1 cellular context compared by ENCODE assay signal in the genomic region with DNA sequence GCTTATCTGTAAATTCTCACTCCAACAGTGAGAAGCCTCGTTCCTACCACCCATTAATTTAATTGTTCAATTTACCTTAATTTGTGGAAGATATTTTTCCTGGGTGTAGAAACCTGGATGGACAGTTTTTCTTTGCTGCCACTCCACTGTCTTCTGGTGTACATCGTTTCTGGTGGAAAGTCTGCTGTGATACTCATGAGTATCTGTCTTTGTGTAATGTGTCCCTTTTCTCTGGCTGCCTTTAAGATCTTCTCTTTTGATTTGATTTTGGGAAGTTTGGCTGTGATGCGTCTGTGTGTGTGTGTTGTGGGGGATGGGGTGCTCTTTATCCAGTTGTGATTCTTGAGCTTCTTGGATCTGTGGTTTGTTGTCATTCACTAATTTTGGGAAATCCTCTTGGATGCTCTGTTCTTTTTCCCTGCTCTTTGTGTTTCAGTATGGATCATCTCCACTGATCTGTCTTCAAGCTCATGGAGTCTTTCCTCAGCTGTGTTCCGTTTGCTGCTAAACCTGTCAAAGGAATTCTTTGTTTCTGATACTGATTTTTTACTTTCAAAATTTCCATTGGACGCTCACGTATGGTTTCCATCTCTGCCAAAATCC.
TF ChIP-seq lines count a peak whose summit lies in the region.

No MANE protein-coding gene starts in this region.

TF ChIP-seq in K562, 482 proteins besides CTCF, POLR2A, EP300 and RAD21 (continued from another document):
- TF ChIP-seq, protein P1, sequence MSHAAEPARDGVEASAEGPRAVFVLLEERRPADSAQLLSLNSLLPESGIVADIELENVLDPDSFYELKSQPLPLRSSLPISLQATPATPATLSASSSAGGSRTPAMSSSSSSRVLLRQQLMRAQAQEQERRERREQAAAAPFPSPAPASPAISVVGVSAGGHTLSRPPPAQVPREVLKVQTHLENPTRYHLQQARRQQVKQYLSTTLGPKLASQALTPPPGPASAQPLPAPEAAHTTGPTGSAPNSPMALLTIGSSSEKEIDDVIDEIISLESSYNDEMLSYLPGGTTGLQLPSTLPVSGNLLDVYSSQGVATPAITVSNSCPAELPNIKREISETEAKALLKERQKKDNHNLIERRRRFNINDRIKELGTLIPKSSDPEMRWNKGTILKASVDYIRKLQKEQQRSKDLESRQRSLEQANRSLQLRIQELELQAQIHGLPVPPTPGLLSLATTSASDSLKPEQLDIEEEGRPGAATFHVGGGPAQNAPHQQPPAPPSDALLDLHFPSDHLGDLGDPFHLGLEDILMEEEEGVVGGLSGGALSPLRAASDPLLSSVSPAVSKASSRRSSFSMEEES (CRISPR knock-in tag; IDR thresholded peaks at IDR 0.05), result no peak
- TF ChIP-seq TEAD4 (IDR thresholded peaks at IDR 0.05; ENCODE audit: low read length) (no peak), TEAD4 (CRISPR knock-in tag; IDR thresholded peaks at IDR 0.05; ENCODE audit: borderline replicate concordance) (no peak), U2AF1 (optimal IDR thresholded peaks at IDR 0.05; ENCODE audit: low read depth, low read length) (no peak), NR3C1 (CRISPR knock-in tag; IDR thresholded peaks at IDR 0.05) (no peak), ZNF699 (CRISPR knock-in tag; IDR thresholded peaks at IDR 0.05; ENCODE audit: insufficient replicate concordance) (no peak), FOXP1 (CRISPR knock-in tag; IDR thresholded peaks at IDR 0.05) (no peak), EP400 (IDR thresholded peaks at IDR 0.05) (no peak), SMARCA5 (IDR thresholded peaks at IDR 0.05) (no peak), FOXA1 (IDR thresholded peaks at IDR 0.05; ENCODE audit: borderline replicate concordance) (no peak), POLR2B (IDR thresholded peaks at IDR 0.05; ENCODE audit: low read depth, partially characterized antibody) (no peak), ESRRA (IDR thresholded peaks at IDR 0.05; ENCODE audit: borderline replicate concordance, low read depth) (no peak), ZNF174 (CRISPR knock-in tag; IDR thresholded peaks at IDR 0.05) (no peak), ETS2 (tag; IDR thresholded peaks at IDR 0.05; ENCODE audit: borderline replicate concordance, poor library complexity, severe bottlenecking) (no peak), EHMT2 (IDR thresholded peaks at IDR 0.05) (peak; percentile 87)
- TF ChIP-seq, protein P2, sequence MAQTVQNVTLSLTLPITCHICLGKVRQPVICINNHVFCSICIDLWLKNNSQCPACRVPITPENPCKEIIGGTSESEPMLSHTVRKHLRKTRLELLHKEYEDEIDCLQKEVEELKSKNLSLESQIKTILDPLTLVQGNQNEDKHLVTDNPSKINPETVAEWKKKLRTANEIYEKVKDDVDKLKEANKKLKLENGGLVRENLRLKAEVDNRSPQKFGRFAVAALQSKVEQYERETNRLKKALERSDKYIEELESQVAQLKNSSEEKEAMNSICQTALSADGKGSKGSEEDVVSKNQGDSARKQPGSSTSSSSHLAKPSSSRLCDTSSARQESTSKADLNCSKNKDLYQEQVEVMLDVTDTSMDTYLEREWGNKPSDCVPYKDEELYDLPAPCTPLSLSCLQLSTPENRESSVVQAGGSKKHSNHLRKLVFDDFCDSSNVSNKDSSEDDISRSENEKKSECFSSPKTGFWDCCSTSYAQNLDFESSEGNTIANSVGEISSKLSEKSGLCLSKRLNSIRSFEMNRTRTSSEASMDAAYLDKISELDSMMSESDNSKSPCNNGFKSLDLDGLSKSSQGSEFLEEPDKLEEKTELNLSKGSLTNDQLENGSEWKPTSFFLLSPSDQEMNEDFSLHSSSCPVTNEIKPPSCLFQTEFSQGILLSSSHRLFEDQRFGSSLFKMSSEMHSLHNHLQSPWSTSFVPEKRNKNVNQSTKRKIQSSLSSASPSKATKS (CRISPR knock-in tag; IDR thresholded peaks at IDR 0.05), result no peak
